ENCODE assay signal across 23 cellular contexts in the genomic region with DNA sequence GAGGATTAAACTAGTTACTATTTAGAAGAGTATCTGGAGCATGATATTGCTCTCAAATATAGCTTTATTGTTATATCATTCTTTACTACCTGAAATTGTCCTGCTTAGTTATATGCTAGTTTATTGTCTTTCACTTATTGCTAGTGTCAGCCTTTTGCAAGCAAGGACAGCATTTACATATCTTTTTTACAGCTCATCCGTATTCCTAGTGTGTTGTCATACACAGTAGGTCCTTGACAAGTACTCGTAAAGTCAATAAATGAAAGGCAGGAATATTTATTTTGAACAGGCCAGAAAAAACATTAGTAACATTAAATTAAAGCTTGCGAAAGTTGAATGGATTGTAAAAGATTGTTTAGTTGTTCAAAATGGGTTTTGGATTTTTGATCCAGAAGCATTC. TPM values are rescaled to one million over a fixed set of nuclear protein-coding genes. Genes with fewer than 3 reads are reported as not detected.
DNase-seq lines count a peak whose midpoint lies in the region; ATAC-seq and TF ChIP-seq lines count a peak whose summit lies in the region.
"Had no signal": no experiment of that assay in that cellular context is flagged by ENCODE, and none has a peak within 500 bp of the region (broad histone marks: within the 10 kb centered on the region; RNA-seq: fewer than 3 reads in every experiment).

No MANE protein-coding gene starts in this region.

- H3K4me1 ChIP-seq in gastroesophageal sphincter = peaks cover 0 to 44% (median 12%) of the 10 kb centered on the region in 3 donors
- H3K4me1 ChIP-seq: body of pancreas had no signal

- H3K27ac Mint-ChIP-seq in activated naive CD8-positive, alpha-beta T cell treated with anti-CD3 and anti-CD28 coated beads, Interleukin-2, amount 50 U/mL, for 24 hours = no peak overlapping the region
- H3K27ac Mint-ChIP-seq in activated T-helper 2 cell treated with anti-CD3 and anti-CD28 coated beads, Interferon-gamma antibody, Interleukin-2, Interleukin-4, amounts not matched to agents 10 μg/mL and 5 μg/mL and 100 μg/mL, durations not matched to agents 14 hours and 24 hours and 36 hours = no peak overlapping the region
- H3K27ac Mint-ChIP-seq: activated CD4-positive, alpha-beta memory T cell treated with anti-CD3 and anti-CD28 coated beads for 36 hours; CD4-positive, alpha-beta T cell; T-cell had no signal

- peaks cover 19% of the 10 kb centered on the region for H3K36me3 Mint-ChIP-seq in activated naive CD8-positive, alpha-beta T cell treated with anti-CD3 and anti-CD28 coated beads, Interleukin-2, amount 50 U/mL, for 24 hours (ENCODE audit: low read depth)
- H3K36me3 Mint-ChIP-seq in activated T-helper 2 cell treated with anti-CD3 and anti-CD28 coated beads, Interferon-gamma antibody, Interleukin-2, Interleukin-4, amounts not matched to agents 10 μg/mL and 5 μg/mL and 100 μg/mL, durations not matched to agents 14 hours and 24 hours and 36 hours (ENCODE audit: low read depth) = peaks cover 11% of the 10 kb centered on the region

- no peak overlapping the region for H3K4me3 ChIP-seq in gastroesophageal sphincter
- H3K4me3 ChIP-seq: body of pancreas, SJSA1 had no signal

- no peak for ATAC-seq in gastroesophageal sphincter
- ATAC-seq in sciatic nerve = peak; percentile 74
- no peak for ATAC-seq in activated naive CD8-positive, alpha-beta T cell treated with anti-CD3 and anti-CD28 coated beads, Interleukin-2, amount 50 U/mL, for 24 hours
- ATAC-seq: body of pancreas, HCT116, T-cell had no signal

- H3K4me3 Mint-ChIP-seq in activated naive CD8-positive, alpha-beta T cell treated with anti-CD3 and anti-CD28 coated beads, Interleukin-2, amount 50 U/mL, for 24 hours = no peak overlapping the region
- H3K4me3 Mint-ChIP-seq in activated T-helper 2 cell treated with anti-CD3 and anti-CD28 coated beads, Interferon-gamma antibody, Interleukin-2, Interleukin-4, amounts not matched to agents 10 μg/mL and 5 μg/mL and 100 μg/mL, durations not matched to agents 14 hours and 24 hours and 36 hours (ENCODE audit: low read depth) = no peak overlapping the region
- H3K4me3 Mint-ChIP-seq: activated CD4-positive, alpha-beta memory T cell treated with anti-CD3 and anti-CD28 coated beads for 36 hours; CD4-positive, alpha-beta T cell; IgD-negative memory B cell; T-cell had no signal

- peaks cover 3% of the 10 kb centered on the region for H3K4me1 Mint-ChIP-seq in activated naive CD8-positive, alpha-beta T cell treated with anti-CD3 and anti-CD28 coated beads, Interleukin-2, amount 50 U/mL, for 24 hours
- H3K4me1 Mint-ChIP-seq in activated T-helper 2 cell treated with anti-CD3 and anti-CD28 coated beads, Interferon-gamma antibody, Interleukin-2, Interleukin-4, amounts not matched to agents 10 μg/mL and 5 μg/mL and 100 μg/mL, durations not matched to agents 14 hours and 24 hours and 36 hours (ENCODE audit: low read depth) = no peaks in the 10 kb centered on the region

- no peaks in the 10 kb centered on the region for H3K36me3 ChIP-seq in gastroesophageal sphincter
- H3K36me3 ChIP-seq: SJSA1 had no signal

- no peaks in the 10 kb centered on the region for H3K27me3 ChIP-seq in gastroesophageal sphincter
- H3K27me3 ChIP-seq: body of pancreas, SJSA1 had no signal

- no peaks in the 10 kb centered on the region for H3K27me3 Mint-ChIP-seq in activated naive CD8-positive, alpha-beta T cell treated with anti-CD3 and anti-CD28 coated beads, Interleukin-2, amount 50 U/mL, for 24 hours
- H3K27me3 Mint-ChIP-seq in activated T-helper 2 cell treated with anti-CD3 and anti-CD28 coated beads, Interferon-gamma antibody, Interleukin-2, Interleukin-4, amounts not matched to agents 10 μg/mL and 5 μg/mL and 100 μg/mL, durations not matched to agents 14 hours and 24 hours and 36 hours (ENCODE audit: low read depth) = no peaks in the 10 kb centered on the region
- H3K27me3 Mint-ChIP-seq: activated CD4-positive, alpha-beta memory T cell treated with anti-CD3 and anti-CD28 coated beads for 36 hours; CD4-positive, alpha-beta T cell; IgD-negative memory B cell; T-cell had no signal

- peak overlapping the region in 3 of 4 donors; percentile 40 to 69 (median 60) for H3K27ac ChIP-seq in gastroesophageal sphincter
- H3K27ac ChIP-seq: body of pancreas, SJSA1 had no signal

- intact Hi-C loops in sciatic nerve (cut with DNase I) = no loop called here
- intact Hi-C loops in activated T-helper 2 cell treated with anti-CD3 and anti-CD28 coated beads, Interferon-gamma antibody, Interleukin-2, Interleukin-4, amounts not matched to agents 10 μg/mL and 5 μg/mL and 100 μg/mL, durations not matched to agents 14 hours and 24 hours and 36 hours (cut with micrococcal nuclease) = no loop called here

- peak; percentile 42 for DNase-seq in EH (ENCODE audit: low read depth)
- DNase-seq in NCI-H460 (ENCODE audit: extremely low read depth, low read depth) = peak; percentile 16
- no peak for DNase-seq in sciatic nerve (ENCODE audit: low spot score)
- DNase-seq in activated naive CD8-positive, alpha-beta T cell treated with anti-CD3 and anti-CD28 coated beads, Interleukin-2, amount 50 U/mL, for 24 hours = no peak
- DNase-seq in activated T-helper 2 cell treated with anti-CD3 and anti-CD28 coated beads, Interferon-gamma antibody, Interleukin-2, Interleukin-4, amounts not matched to agents 10 μg/mL and 5 μg/mL and 100 μg/mL, durations not matched to agents 14 hours and 24 hours and 36 hours (ENCODE audit: low spot score) = no peak
- DNase-seq in NAMALWA (ENCODE audit: low spot score) = no peak
- no peak for DNase-seq in cerebellum (ENCODE audit: low spot score)
- DNase-seq: activated CD4-positive, alpha-beta memory T cell treated with anti-CD3 and anti-CD28 coated beads for 36 hours; activated CD8-positive, alpha-beta memory T cell treated with anti-CD3 and anti-CD28 coated beads, Interleukin-2, amount 50 U/mL, for 48 hours; activated effector memory CD4-positive, alpha-beta T cell treated with anti-CD3 and anti-CD28 coated beads, Interleukin-2, amount 50 U/mL, for 16 hours; body of pancreas; CD4-positive, alpha-beta T cell; DMS 273 treated with DMSO at 0.1 percent for 48 hours; effector CD8-positive, alpha-beta T cell; NCI-H1417; NCI-H526; stimulated activated CD4-positive, alpha-beta T cell treated with anti-CD3 and anti-CD28 coated beads, Interleukin-4, amount 100 ng/mL, for 4 hours; stimulated activated naive CD4-positive, alpha-beta T cell; T-cell had no signal

- TF ChIP-seq CTCF in gastroesophageal sphincter (IDR thresholded peaks at IDR 0.05) = no peak

- no peak for TF ChIP-seq POLR2A in gastroesophageal sphincter (IDR thresholded peaks at IDR 0.05)

- TF ChIP-seq EP300 in gastroesophageal sphincter (IDR thresholded peaks at IDR 0.05) = no peak

- peaks cover 20% of the 10 kb centered on the region for H3K9me3 Mint-ChIP-seq in activated naive CD8-positive, alpha-beta T cell treated with anti-CD3 and anti-CD28 coated beads, Interleukin-2, amount 50 U/mL, for 24 hours
- H3K9me3 Mint-ChIP-seq in activated T-helper 2 cell treated with anti-CD3 and anti-CD28 coated beads, Interferon-gamma antibody, Interleukin-2, Interleukin-4, amounts not matched to agents 10 μg/mL and 5 μg/mL and 100 μg/mL, durations not matched to agents 14 hours and 24 hours and 36 hours = peaks cover 33% of the 10 kb centered on the region

- 59 to 77% methylated on average over 3 of the region's 3 CpGs for WGBS in gastroesophageal sphincter (ENCODE audit: low coverage in 1 of 2), 2 donors

- H3K9me3 ChIP-seq in gastroesophageal sphincter = peaks cover 0 to 22% (median 0%) of the 10 kb centered on the region in 3 donors

RNA-seq across cellular contexts. Expression of a gene that starts 35.0 kb away (rescaled TPM):
- total RNA-seq in NCI-H460 (2014; rRNA removed; shearing (Covaris generic)) = 17.1 and 20.5 TPM in 2 replicates
- polyA plus RNA-seq in NCI-H460 (2014; cell fraction: nucleus; rRNA removed) = 14.1 and 17.2 TPM in 2 replicates
- total RNA-seq in gastroesophageal sphincter (10 to 100 TPM; 11.8 to 49.5 (median 31.4) TPM), sciatic nerve (20.6 TPM), cerebellum (18.9 TPM)
- total RNA-seq in activated T-helper 2 cell treated with anti-CD3 and anti-CD28 coated beads, Interferon-gamma antibody, Interleukin-2, Interleukin-4, amounts not matched to agents 10 μg/mL and 5 μg/mL and 100 μg/mL, durations not matched to agents 14 hours and 24 hours and 36 hours = 10.2 and 10.7 TPM in 2 replicates

Comparison
In these comparisons a context has a peak if more than half of its experiments do, and no peak if none do; other contexts are left out.
1. DNase-seq: peak in EH (single experiment) and NCI-H460 (single experiment); none in sciatic nerve (single experiment), activated naive CD8-positive, alpha-beta T cell treated with anti-CD3 and anti-CD28 coated beads, Interleukin-2, amount 50 U/mL, for 24 hours (single experiment), activated T-helper 2 cell treated with anti-CD3 and anti-CD28 coated beads, Interferon-gamma antibody, Interleukin-2, Interleukin-4, amounts not matched to agents 10 μg/mL and 5 μg/mL and 100 μg/mL, durations not matched to agents 14 hours and 24 hours and 36 hours (single experiment), NAMALWA (single experiment) and cerebellum (single experiment).